Comparison of ENCODE assay signal across 8 cellular contexts in the genomic region with DNA sequence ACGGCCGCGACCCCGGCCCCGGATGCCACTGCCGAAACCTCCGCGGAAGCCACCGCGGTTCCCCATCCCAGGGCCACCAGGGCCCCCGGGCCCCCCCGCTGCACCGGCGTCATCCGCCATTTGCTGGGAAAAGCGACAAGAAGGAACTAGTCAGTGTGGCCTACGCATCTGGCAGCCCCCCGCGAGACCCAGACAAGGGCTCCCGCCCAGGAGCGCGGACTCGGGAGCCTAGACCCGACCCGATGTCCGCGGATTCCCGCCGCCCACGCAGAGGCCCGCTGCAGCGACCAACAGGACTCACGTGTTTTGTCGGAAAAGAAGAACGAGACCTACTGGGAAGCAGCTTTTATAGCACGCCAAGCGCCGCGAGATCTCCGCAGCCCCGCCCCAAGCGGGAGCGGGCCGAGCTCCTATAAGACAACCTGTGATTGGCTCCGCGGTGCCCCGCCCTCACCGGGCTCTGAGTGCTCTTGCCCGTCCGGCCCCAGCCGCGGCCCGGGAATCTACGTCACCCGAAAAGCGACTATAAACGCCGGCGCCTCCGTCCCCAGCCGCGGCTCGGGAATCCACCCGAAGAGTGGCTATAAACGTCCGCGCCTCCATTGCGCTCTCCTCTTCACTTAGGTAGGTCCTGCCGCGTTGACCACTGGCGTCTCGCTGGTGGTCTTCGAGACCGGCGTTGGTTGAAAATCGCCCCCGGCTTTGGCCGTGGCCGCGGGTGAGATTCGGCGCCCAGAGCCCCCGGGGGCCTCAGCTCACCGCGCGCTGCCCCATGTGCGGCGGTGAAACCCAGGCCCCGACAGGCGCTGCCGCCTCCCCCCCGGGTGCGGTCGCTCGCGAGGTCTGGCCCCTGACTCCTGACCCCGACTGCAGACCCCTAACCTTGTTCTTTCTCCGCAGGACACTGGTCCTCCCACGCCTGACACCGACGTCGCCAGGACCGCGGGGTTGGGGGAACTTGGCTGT. TPM values are rescaled to one million over a fixed set of nuclear protein-coding genes. Genes with fewer than 3 reads are reported as not detected.
DNase-seq lines count a peak whose midpoint lies in the region; ATAC-seq and TF ChIP-seq lines count a peak whose summit lies in the region.

A gene (minus strand): TSS at position 321 of the 966 bp plus-strand sequence. CDS start 201 bp downstream, at position 120.

- peak within 1 kb of the TSS; percentile 97 for H3K4me3 Mint-ChIP-seq in T-helper 2 cell treated with Interferon-gamma antibody and Interleukin-4, amounts not matched to agents 5 μg/mL and 100 μg/mL, for 36 hours

- H3K27ac ChIP-seq in ascending aorta = peak within 1 kb of the TSS; percentile 99
- H3K27ac ChIP-seq in right atrium auricular region = peak within 1 kb of the TSS; percentile 88 to 91
- peak within 1 kb of the TSS; percentile 91 for H3K27ac ChIP-seq in vagina

- H3K27me3 ChIP-seq in ascending aorta = no peaks in the 10 kb centered on the region
- no peaks in the 10 kb centered on the region for H3K27me3 ChIP-seq in right atrium auricular region
- H3K27me3 ChIP-seq in vagina = no peaks in the 10 kb centered on the region

- H3K4me1 ChIP-seq in ascending aorta (peaks cover 3 to 20% of the 10 kb centered on the region in 2 donors), right atrium auricular region (peaks cover 0 to 41% of the 10 kb centered on the region in 2 donors), vagina (peaks cover 49% of the 10 kb centered on the region)

- no peaks in the 10 kb centered on the region for H3K27me3 Mint-ChIP-seq in T-helper 2 cell treated with Interferon-gamma antibody and Interleukin-4, amounts not matched to agents 5 μg/mL and 100 μg/mL, for 36 hours (ENCODE audit: low read depth)

- ATAC-seq in GM18502 (IDR thresholded peaks at IDR 0.05; ENCODE audit: poor library complexity, unreplicated experiment) = peak; percentile 78
- ATAC-seq in HG02970 (IDR thresholded peaks at IDR 0.05; ENCODE audit: low FRiP score, unreplicated experiment) = peak; percentile 80

- intact Hi-C loops in ascending aorta (cut with DNase I) = loop anchor here (10.0 kb wide), 1 partner anchor 550 kb away; a partner anchor contains a TSS
- intact Hi-C loops in vagina (cut with DNase I) = no loop called here

- H3K4me3 ChIP-seq in ascending aorta (peak within 1 kb of the TSS; percentile 92 to 94), right atrium auricular region (peak within 1 kb of the TSS; percentile 74 to 80), vagina (peak within 1 kb of the TSS; percentile 88 to 98)

- H3K9me3 ChIP-seq in ascending aorta (no peaks in the 10 kb centered on the region), right atrium auricular region (no peaks in the 10 kb centered on the region), vagina (no peaks in the 10 kb centered on the region)

- peak within 1 kb of the TSS; percentile 97 for H3K27ac Mint-ChIP-seq in T-helper 2 cell treated with Interferon-gamma antibody and Interleukin-4, amounts not matched to agents 5 μg/mL and 100 μg/mL, for 36 hours

- no peaks in the 10 kb centered on the region for H3K9me3 Mint-ChIP-seq in T-helper 2 cell treated with Interferon-gamma antibody and Interleukin-4, amounts not matched to agents 5 μg/mL and 100 μg/mL, for 36 hours

- TF ChIP-seq CTCF in ascending aorta (IDR thresholded peaks at IDR 0.05) (no peak), right atrium auricular region (IDR thresholded peaks at IDR 0.05) (no peak), vagina (IDR thresholded peaks at IDR 0.05) (no peak)

- peaks cover 29% of the 10 kb centered on the region for H3K4me1 Mint-ChIP-seq in T-helper 2 cell treated with Interferon-gamma antibody and Interleukin-4, amounts not matched to agents 5 μg/mL and 100 μg/mL, for 36 hours (ENCODE audit: low read depth)

- peaks cover 39% of the 10 kb centered on the region for H3K36me3 Mint-ChIP-seq in T-helper 2 cell treated with Interferon-gamma antibody and Interleukin-4, amounts not matched to agents 5 μg/mL and 100 μg/mL, for 36 hours (ENCODE audit: low read depth)

- peak in 1 of 2 donors; percentile 93 for TF ChIP-seq POLR2A in vagina (IDR thresholded peaks at IDR 0.05)

- DNase-seq in NCI-H1930 (lab: John Stamatoyannopoulos, UW) (peak; percentile 99), ascending aorta (ENCODE audit: low spot score in 2 of 2) (peak; percentile 94 to 100), right atrium auricular region (ENCODE audit: low spot score) (peak; percentile 100), putamen (ENCODE audit: low spot score) (peak; percentile 98), vagina (ENCODE audit: extremely low spot score in 2 of 2) (peak in 1 of 2 donors; percentile 99)
- peak; percentile 100 for DNase-seq in T-helper 2 cell treated with Interferon-gamma antibody and Interleukin-4, amounts not matched to agents 5 μg/mL and 100 μg/mL, for 36 hours (ENCODE audit: low spot score)

- H3K36me3 ChIP-seq in ascending aorta = peaks cover 24 to 29% of the 10 kb centered on the region in 2 donors
- peaks cover 26% of the 10 kb centered on the region for H3K36me3 ChIP-seq in right atrium auricular region
- peaks cover 0 to 31% of the 10 kb centered on the region in 2 donors for H3K36me3 ChIP-seq in vagina

RNA-seq across cellular contexts. Expression of the gene that starts here (rescaled TPM):
- total RNA-seq in ascending aorta (2,866 TPM), right atrium auricular region (1,000 to 10,000 TPM in 1 of 2 donors, 100 to 1,000 TPM in 1; 782 to 1,247 TPM), vagina (3,117 TPM)
